Comparison of ENCODE assay signal across 2 cellular contexts in genomic region chr11:72680624-72681158, GRCh38.
A peak's percentile ranks its signal among the peaks of the same experiment; 100 is the strongest.
TF ChIP-seq lines count a peak whose summit lies in the region.

No MANE protein-coding gene starts in this region.

TF ChIP-seq in HepG2, 621 proteins besides CTCF, POLR2A, EP300 and RAD21 (continues in another document):
- TF ChIP-seq BRD4 (CRISPR knock-in tag; IDR thresholded peaks at IDR 0.05) (no peak), ZNF33B (CRISPR knock-in tag; IDR thresholded peaks at IDR 0.05) (no peak), ZNF605 (CRISPR knock-in tag; IDR thresholded peaks at IDR 0.05) (no peak), ETS1 (CRISPR knock-in tag; IDR thresholded peaks at IDR 0.05) (no peak), ZNF441 (CRISPR knock-in tag; IDR thresholded peaks at IDR 0.05; ENCODE audit: borderline replicate concordance) (no peak), ZFP36 (IDR thresholded peaks at IDR 0.05; ENCODE audit: borderline replicate concordance, low read depth, low read length, partially characterized antibody) (no peak), NR0B2 (CRISPR knock-in tag; IDR thresholded peaks at IDR 0.05) (no peak), KDM1A (CRISPR knock-in tag; IDR thresholded peaks at IDR 0.05) (no peak), ZNF704 (CRISPR knock-in tag; IDR thresholded peaks at IDR 0.05; ENCODE audit: borderline replicate concordance) (no peak), ZNF770 (CRISPR knock-in tag; IDR thresholded peaks at IDR 0.05) (no peak), ZNF276 (CRISPR knock-in tag; IDR thresholded peaks at IDR 0.05; ENCODE audit: low read depth) (no peak), MTF2 (CRISPR knock-in tag; IDR thresholded peaks at IDR 0.05; ENCODE audit: borderline replicate concordance) (no peak), CENPBD1 (CRISPR knock-in tag; IDR thresholded peaks at IDR 0.05; ENCODE audit: borderline replicate concordance, low read depth) (no peak), WIZ (CRISPR knock-in tag; IDR thresholded peaks at IDR 0.05) (no peak), NKX3-1 (CRISPR knock-in tag; IDR thresholded peaks at IDR 0.05) (no peak), TSC22D2 (CRISPR knock-in tag; IDR thresholded peaks at IDR 0.05; ENCODE audit: borderline replicate concordance) (no peak), TMF1 (CRISPR knock-in tag; IDR thresholded peaks at IDR 0.05; ENCODE audit: low read depth) (no peak), ZNF343 (CRISPR knock-in tag; IDR thresholded peaks at IDR 0.05) (no peak), PAF1 (CRISPR knock-in tag; IDR thresholded peaks at IDR 0.05) (0 out of 2 replicates have a peak, but pooled peaks have one; percentile 17), RBM22 (optimal IDR thresholded peaks at IDR 0.05; ENCODE audit: low read length) (peak; percentile 3), POLR2AphosphoS2 (IDR thresholded peaks at IDR 0.05; ENCODE audit: low read depth, low read length) (no peak), MXD1 (CRISPR knock-in tag; IDR thresholded peaks at IDR 0.05) (no peak)

TF ChIP-seq in GM12878, 131 proteins besides CTCF, POLR2A, EP300 and RAD21:
- TF ChIP-seq CUX1 (IDR thresholded peaks at IDR 0.05; ENCODE audit: insufficient replicate concordance, low read depth, low read length) (no peak), ZNF274 (IDR thresholded peaks at IDR 0.05; ENCODE audit: insufficient read depth, insufficient read length) (no peak), ZBTB40 (IDR thresholded peaks at IDR 0.05; ENCODE audit: borderline replicate concordance) (no peak), CHD1 (IDR thresholded peaks at IDR 0.05; ENCODE audit: low read depth, low read length) (no peak), BCL11A (IDR thresholded peaks at IDR 0.05; ENCODE audit: low read depth, low read length) (no peak), ZBTB33 (IDR thresholded peaks at IDR 0.05) (no peak), HCFC1 (IDR thresholded peaks at IDR 0.05; ENCODE audit: low read length) (no peak), EGR1 (IDR thresholded peaks at IDR 0.05; ENCODE audit: borderline replicate concordance in 1 of 2, low read depth in 2 of 2, low read length in 2 of 2) (no peak), RAD51 (IDR thresholded peaks at IDR 0.05) (no peak), ELK1 (IDR thresholded peaks at IDR 0.05; ENCODE audit: low read depth, low read length) (no peak), TAF1 (IDR thresholded peaks at IDR 0.05; ENCODE audit: borderline replicate concordance, low read depth, low read length) (no peak), TCF7 (IDR thresholded peaks at IDR 0.05; ENCODE audit: borderline replicate concordance) (no peak), PML (IDR thresholded peaks at IDR 0.05; ENCODE audit: low read length) (no peak), SPI1 (IDR thresholded peaks at IDR 0.05; ENCODE audit: borderline replicate concordance, insufficient read depth, low read depth, low read length) (no peak)
